ENCODE assay signal across 8 cellular contexts in genomic region chr6:113970808-113971676, GRCh38. TPM values are rescaled to one million over a fixed set of nuclear protein-coding genes. Genes with fewer than 3 reads are reported as not detected.
DNase-seq lines count a peak whose midpoint lies in the region; ATAC-seq and TF ChIP-seq lines count a peak whose summit lies in the region.

Gene HDAC2, minus strand, starts transcription at chr6:113971148. Its CDS starts 240 bp downstream, at chr6:113970908.

- peaks cover 33% of the 10 kb centered on the region for H3K4me1 ChIP-seq in lower lobe of right lung

- no peak for TF ChIP-seq CTCF in activated CD8-positive, alpha-beta T cell treated with anti-CD3 and anti-CD28 coated beads for 36 hours (IDR thresholded peaks at IDR 0.05)
- TF ChIP-seq CTCF in lower lobe of right lung (IDR thresholded peaks at IDR 0.05): no peak

- H3K27ac ChIP-seq in lower lobe of right lung: peak within 1 kb of the TSS; percentile 94

- CTCF ChIA-PET in activated CD8-positive, alpha-beta T cell treated with anti-CD3 and anti-CD28 coated beads for 36 hours (lab: Charles Lee): interaction anchor here (1.2 to 1.8 kb wide), 3 partner anchors 10 to 61 kb away, joined by 3 to 4 read pairs (median 3); no protein-coding TSS in a partner anchor

- DNase-seq in CD1c-positive myeloid dendritic cell (ENCODE audit: extremely low spot score) (peak; percentile 88), NCI-H82 (lab: John Stamatoyannopoulos, UW) (peak; percentile 94), ecto neural progenitor cell (ENCODE audit: low spot score) (peak; percentile 91), lower lobe of right lung (peak; percentile 91)
- peak; percentile 84 for DNase-seq in activated CD8-positive, alpha-beta T cell treated with anti-CD3 and anti-CD28 coated beads for 36 hours
- peak; percentile 83 to 89 (median 83) for DNase-seq in stimulated activated CD4-positive, alpha-beta T cell treated with anti-CD3 and anti-CD28 coated beads, TNF-alpha, amount 100 ng/mL, for 4 hours (ENCODE audit: low read depth in 3 of 3)

- H3K4me1 Mint-ChIP-seq in activated CD8-positive, alpha-beta T cell treated with anti-CD3 and anti-CD28 coated beads for 36 hours (ENCODE audit: low read depth): peaks cover 33% of the 10 kb centered on the region

- intact Hi-C loops in activated CD8-positive, alpha-beta T cell treated with anti-CD3 and anti-CD28 coated beads for 36 hours (cut with micrococcal nuclease): no loop called here
- intact Hi-C loops in lower lobe of right lung (cut with DNase I): no loop called here

- H3K4me3 ChIP-seq in lower lobe of right lung: peak within 1 kb of the TSS; percentile 97

- H3K27me3 ChIP-seq in lower lobe of right lung (ENCODE audit: low read depth): no peaks in the 10 kb centered on the region

- peak; percentile 80 for ATAC-seq in GM19328 (IDR thresholded peaks at IDR 0.05; ENCODE audit: unreplicated experiment)
- ATAC-seq in HG03520 (IDR thresholded peaks at IDR 0.05; ENCODE audit: unreplicated experiment): peak; percentile 75
- peak; percentile 89 for ATAC-seq in activated CD8-positive, alpha-beta T cell treated with anti-CD3 and anti-CD28 coated beads for 36 hours
- ATAC-seq in lower lobe of right lung: peak; percentile 96 to 97

- H3K36me3 ChIP-seq in lower lobe of right lung: no peaks in the 10 kb centered on the region

- POLR2A ChIA-PET in activated CD8-positive, alpha-beta T cell treated with anti-CD3 and anti-CD28 coated beads for 36 hours (lab: Charles Lee): interaction anchor here (0.8 to 1.9 kb wide), 4 partner anchors 9 to 50 kb away, joined by 3 to 12 read pairs (median 4); no protein-coding TSS in a partner anchor

- peaks cover 6% of the 10 kb centered on the region for H3K36me3 Mint-ChIP-seq in activated CD8-positive, alpha-beta T cell treated with anti-CD3 and anti-CD28 coated beads for 36 hours (ENCODE audit: low read depth)

- peak within 1 kb of the TSS; percentile 98 for H3K27ac Mint-ChIP-seq in activated CD8-positive, alpha-beta T cell treated with anti-CD3 and anti-CD28 coated beads for 36 hours

- peak within 1 kb of the TSS; percentile 98 for H3K4me3 Mint-ChIP-seq in activated CD8-positive, alpha-beta T cell treated with anti-CD3 and anti-CD28 coated beads for 36 hours

- no peaks in the 10 kb centered on the region for H3K9me3 Mint-ChIP-seq in activated CD8-positive, alpha-beta T cell treated with anti-CD3 and anti-CD28 coated beads for 36 hours

- H3K27me3 Mint-ChIP-seq in activated CD8-positive, alpha-beta T cell treated with anti-CD3 and anti-CD28 coated beads for 36 hours: no peaks in the 10 kb centered on the region

- no peaks in the 10 kb centered on the region for H3K9me3 ChIP-seq in lower lobe of right lung

RNA-seq across cellular contexts. Expression of gene HDAC2, which starts in this region (rescaled TPM):
- total RNA-seq in activated CD8-positive, alpha-beta T cell treated with anti-CD3 and anti-CD28 coated beads for 36 hours: 10 to 100 TPM; 90.5 to 91.7 TPM
- 55.3 TPM for total RNA-seq in lower lobe of right lung

Comparison
In these comparisons a context has a peak if more than half of its experiments do, and no peak if none do; other contexts are left out.
1. Peak in every context shown above with its lines: DNase-seq, ATAC-seq, H3K4me3 ChIP-seq and H3K27ac ChIP-seq.